ENCODE assay signal across 1 cellular context in the genomic region with DNA sequence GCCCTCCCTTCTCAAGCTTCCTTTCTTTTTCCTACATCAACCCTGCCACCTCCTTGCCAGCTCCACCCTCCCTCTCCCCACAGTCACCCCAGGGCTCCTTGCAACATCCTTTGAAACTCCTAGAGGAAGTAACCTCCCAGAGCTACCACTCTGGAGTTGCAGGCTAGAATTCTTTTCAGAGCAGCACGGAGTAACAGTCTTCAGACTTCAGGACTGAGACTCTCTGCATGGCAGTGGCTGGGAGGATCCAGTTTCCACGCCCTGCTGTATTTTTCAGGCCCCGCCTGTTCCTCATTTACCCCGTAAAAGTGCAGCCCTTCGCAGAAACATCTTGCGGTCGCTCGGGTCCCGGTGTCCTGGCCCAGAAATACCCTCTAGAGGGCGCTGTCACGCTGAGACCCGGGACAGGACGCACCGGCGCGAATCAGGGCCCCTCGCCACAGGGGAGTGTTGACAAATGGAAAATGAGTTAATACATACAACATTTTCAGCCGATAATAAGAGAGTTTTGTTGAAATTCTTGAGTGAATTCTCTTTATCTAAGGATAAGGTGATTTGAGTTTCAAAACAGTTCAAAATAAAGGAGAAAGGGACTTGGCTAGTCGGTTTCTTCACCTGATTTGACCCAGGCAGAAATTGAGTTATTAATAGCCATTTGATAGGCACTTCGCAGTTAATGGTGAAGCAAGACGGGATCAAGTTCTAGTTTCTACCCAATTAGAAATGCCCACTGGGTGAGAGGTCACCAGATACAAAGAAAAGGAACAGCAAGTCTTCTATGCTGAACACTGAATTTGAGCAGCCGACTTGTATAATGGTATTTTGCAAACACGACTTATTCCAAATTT.
TF ChIP-seq lines count a peak whose summit lies in the region.

No MANE protein-coding gene starts in this region.

TF ChIP-seq in K562, 482 proteins besides CTCF, POLR2A, EP300 and RAD21 (continued from another document and continues in another):
- TF ChIP-seq, protein P1, sequence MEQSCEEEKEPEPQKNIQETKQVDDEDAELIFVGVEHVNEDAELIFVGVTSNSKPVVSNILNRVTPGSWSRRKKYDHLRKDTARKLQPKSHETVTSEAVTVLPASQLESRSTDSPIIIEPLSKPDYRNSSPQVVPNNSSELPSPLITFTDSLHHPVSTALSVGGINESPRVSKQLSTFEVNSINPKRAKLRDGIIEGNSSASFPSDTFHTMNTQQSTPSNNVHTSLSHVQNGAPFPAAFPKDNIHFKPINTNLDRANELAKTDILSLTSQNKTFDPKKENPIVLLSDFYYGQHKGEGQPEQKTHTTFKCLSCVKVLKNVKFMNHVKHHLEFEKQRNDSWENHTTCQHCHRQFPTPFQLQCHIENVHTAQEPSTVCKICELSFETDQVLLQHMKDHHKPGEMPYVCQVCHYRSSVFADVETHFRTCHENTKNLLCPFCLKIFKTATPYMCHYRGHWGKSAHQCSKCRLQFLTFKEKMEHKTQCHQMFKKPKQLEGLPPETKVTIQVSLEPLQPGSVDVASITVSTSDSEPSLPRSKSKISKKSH (CRISPR knock-in tag; IDR thresholded peaks at IDR 0.05) = no peak
- TF ChIP-seq, protein P2, sequence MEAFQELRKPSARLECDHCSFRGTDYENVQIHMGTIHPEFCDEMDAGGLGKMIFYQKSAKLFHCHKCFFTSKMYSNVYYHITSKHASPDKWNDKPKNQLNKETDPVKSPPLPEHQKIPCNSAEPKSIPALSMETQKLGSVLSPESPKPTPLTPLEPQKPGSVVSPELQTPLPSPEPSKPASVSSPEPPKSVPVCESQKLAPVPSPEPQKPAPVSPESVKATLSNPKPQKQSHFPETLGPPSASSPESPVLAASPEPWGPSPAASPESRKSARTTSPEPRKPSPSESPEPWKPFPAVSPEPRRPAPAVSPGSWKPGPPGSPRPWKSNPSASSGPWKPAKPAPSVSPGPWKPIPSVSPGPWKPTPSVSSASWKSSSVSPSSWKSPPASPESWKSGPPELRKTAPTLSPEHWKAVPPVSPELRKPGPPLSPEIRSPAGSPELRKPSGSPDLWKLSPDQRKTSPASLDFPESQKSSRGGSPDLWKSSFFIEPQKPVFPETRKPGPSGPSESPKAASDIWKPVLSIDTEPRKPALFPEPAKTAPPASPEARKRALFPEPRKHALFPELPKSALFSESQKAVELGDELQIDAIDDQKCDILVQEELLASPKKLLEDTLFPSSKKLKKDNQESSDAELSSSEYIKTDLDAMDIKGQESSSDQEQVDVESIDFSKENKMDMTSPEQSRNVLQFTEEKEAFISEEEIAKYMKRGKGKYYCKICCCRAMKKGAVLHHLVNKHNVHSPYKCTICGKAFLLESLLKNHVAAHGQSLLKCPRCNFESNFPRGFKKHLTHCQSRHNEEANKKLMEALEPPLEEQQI (IDR thresholded peaks at IDR 0.05) = no peak
- TF ChIP-seq ZNF444 (CRISPR knock-in tag; IDR thresholded peaks at IDR 0.05) = no peak
- TF ChIP-seq BDP1 (IDR thresholded peaks at IDR 0.05; ENCODE audit: insufficient read depth, insufficient read length) = no peak
- no peak for TF ChIP-seq HNRNPUL1 (IDR thresholded peaks at IDR 0.05; ENCODE audit: low read length)
- no peak for TF ChIP-seq ZNF696 (CRISPR knock-in tag; conservative IDR thresholded peaks at IDR 0.05)
- no peak for TF ChIP-seq TAL1 (IDR thresholded peaks at IDR 0.05)
- TF ChIP-seq, protein P3, sequence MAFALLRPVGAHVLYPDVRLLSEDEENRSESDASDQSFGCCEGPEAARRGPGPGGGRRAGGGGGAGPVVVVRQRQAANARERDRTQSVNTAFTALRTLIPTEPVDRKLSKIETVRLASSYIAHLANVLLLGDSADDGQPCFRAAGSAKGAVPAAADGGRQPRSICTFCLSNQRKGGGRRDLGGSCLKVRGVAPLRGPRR (CRISPR knock-in tag; IDR thresholded peaks at IDR 0.05) = no peak
- 0 out of 2 replicates have a peak, but pooled peaks have one; percentile 54 for TF ChIP-seq ARID2 (IDR thresholded peaks at IDR 0.05)
- no peak for TF ChIP-seq MECOM (CRISPR knock-in tag; IDR thresholded peaks at IDR 0.05)
- TF ChIP-seq CBX3 (IDR thresholded peaks at IDR 0.05; ENCODE audit: borderline replicate concordance in 1 of 2, low read length in 2 of 2) = peak in 1 of 2 experiments; percentile 53; a peak in 1 of 3 replicates
- no peak for TF ChIP-seq ATF1 (CRISPR knock-in tag; IDR thresholded peaks at IDR 0.05)
- TF ChIP-seq ATF1 (tag; IDR thresholded peaks at IDR 0.05) = peak; percentile 43
- TF ChIP-seq SMAD1 (IDR thresholded peaks at IDR 0.05; ENCODE audit: low read depth, low read length, partially characterized antibody) = no peak
- TF ChIP-seq NFE2L1 (tag; IDR thresholded peaks at IDR 0.05; ENCODE audit: borderline replicate concordance, low read depth) = no peak
- TF ChIP-seq ZNF76 (CRISPR knock-in tag; IDR thresholded peaks at IDR 0.05; ENCODE audit: borderline replicate concordance) = no peak
- no peak for TF ChIP-seq RFX7 (CRISPR knock-in tag; IDR thresholded peaks at IDR 0.05)
- TF ChIP-seq ZSCAN32 (CRISPR knock-in tag; IDR thresholded peaks at IDR 0.05) = no peak
- TF ChIP-seq, protein P4, sequence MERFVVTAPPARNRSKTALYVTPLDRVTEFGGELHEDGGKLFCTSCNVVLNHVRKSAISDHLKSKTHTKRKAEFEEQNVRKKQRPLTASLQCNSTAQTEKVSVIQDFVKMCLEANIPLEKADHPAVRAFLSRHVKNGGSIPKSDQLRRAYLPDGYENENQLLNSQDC (CRISPR knock-in tag; IDR thresholded peaks at IDR 0.05) = no peak
- no peak for TF ChIP-seq PPARD (CRISPR knock-in tag; IDR thresholded peaks at IDR 0.05)
- TF ChIP-seq RBM39 (optimal IDR thresholded peaks at IDR 0.05; ENCODE audit: low read depth, low read length) = no peak
- no peak for TF ChIP-seq CBFB (CRISPR knock-in tag; IDR thresholded peaks at IDR 0.05)
- TF ChIP-seq MTA3 (IDR thresholded peaks at IDR 0.05; ENCODE audit: borderline replicate concordance) = no peak
- no peak for TF ChIP-seq SIN3A (IDR thresholded peaks at IDR 0.05; ENCODE audit: borderline replicate concordance in 2 of 2, control insufficient read depth in 1 of 2, low read depth in 2 of 2, low read length in 2 of 2)
- TF ChIP-seq ZNF347 (CRISPR knock-in tag; IDR thresholded peaks at IDR 0.05; ENCODE audit: low read depth) = no peak
- TF ChIP-seq, protein P5, sequence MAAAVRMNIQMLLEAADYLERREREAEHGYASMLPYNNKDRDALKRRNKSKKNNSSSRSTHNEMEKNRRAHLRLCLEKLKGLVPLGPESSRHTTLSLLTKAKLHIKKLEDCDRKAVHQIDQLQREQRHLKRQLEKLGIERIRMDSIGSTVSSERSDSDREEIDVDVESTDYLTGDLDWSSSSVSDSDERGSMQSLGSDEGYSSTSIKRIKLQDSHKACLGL (CRISPR knock-in tag; IDR thresholded peaks at IDR 0.05; ENCODE audit: borderline replicate concordance, poor library complexity, severe bottlenecking) = no peak
- TF ChIP-seq ZFPM2 (CRISPR knock-in tag; IDR thresholded peaks at IDR 0.05) = no peak
- TF ChIP-seq NFYB (IDR thresholded peaks at IDR 0.05; ENCODE audit: extremely low read depth, insufficient read length) = no peak
- TF ChIP-seq TCFL5 (CRISPR knock-in tag; conservative IDR thresholded peaks at IDR 0.05) = no peak
- TF ChIP-seq ZNF3 (CRISPR knock-in tag; IDR thresholded peaks at IDR 0.05) = no peak
- TF ChIP-seq TAF1 (IDR thresholded peaks at IDR 0.05; ENCODE audit: control insufficient read depth, extremely low read depth, insufficient read depth, low read length, severe bottlenecking) = no peak
- no peak for TF ChIP-seq BACH1 (tag; IDR thresholded peaks at IDR 0.05)
- TF ChIP-seq, protein P6, sequence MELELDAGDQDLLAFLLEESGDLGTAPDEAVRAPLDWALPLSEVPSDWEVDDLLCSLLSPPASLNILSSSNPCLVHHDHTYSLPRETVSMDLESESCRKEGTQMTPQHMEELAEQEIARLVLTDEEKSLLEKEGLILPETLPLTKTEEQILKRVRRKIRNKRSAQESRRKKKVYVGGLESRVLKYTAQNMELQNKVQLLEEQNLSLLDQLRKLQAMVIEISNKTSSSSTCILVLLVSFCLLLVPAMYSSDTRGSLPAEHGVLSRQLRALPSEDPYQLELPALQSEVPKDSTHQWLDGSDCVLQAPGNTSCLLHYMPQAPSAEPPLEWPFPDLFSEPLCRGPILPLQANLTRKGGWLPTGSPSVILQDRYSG (tag; conservative IDR thresholded peaks at IDR 0.05; ENCODE audit: low read depth) = no peak
- no peak for TF ChIP-seq ZNF384 (IDR thresholded peaks at IDR 0.05; ENCODE audit: low read depth, low read length)
- TF ChIP-seq RBM22 (IDR thresholded peaks at IDR 0.05; ENCODE audit: low read depth, low read length, poor library complexity, severe bottlenecking) = no peak
- TF ChIP-seq, protein P7, sequence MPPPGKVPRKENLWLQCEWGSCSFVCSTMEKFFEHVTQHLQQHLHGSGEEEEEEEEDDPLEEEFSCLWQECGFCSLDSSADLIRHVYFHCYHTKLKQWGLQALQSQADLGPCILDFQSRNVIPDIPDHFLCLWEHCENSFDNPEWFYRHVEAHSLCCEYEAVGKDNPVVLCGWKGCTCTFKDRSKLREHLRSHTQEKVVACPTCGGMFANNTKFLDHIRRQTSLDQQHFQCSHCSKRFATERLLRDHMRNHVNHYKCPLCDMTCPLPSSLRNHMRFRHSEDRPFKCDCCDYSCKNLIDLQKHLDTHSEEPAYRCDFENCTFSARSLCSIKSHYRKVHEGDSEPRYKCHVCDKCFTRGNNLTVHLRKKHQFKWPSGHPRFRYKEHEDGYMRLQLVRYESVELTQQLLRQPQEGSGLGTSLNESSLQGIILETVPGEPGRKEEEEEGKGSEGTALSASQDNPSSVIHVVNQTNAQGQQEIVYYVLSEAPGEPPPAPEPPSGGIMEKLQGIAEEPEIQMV (tag; conservative IDR thresholded peaks at IDR 0.05; ENCODE audit: low read depth) = no peak
- peak; percentile 43; the same call in 1 of the 2 replicates for TF ChIP-seq JUND (IDR thresholded peaks at IDR 0.05; ENCODE audit: borderline replicate concordance, low read depth, low read length)
- TF ChIP-seq JUND (tag; IDR thresholded peaks at IDR 0.05; ENCODE audit: borderline replicate concordance, low read depth, low read length) = no peak; the same call in 2 of the 3 replicates
- TF ChIP-seq, protein P8, sequence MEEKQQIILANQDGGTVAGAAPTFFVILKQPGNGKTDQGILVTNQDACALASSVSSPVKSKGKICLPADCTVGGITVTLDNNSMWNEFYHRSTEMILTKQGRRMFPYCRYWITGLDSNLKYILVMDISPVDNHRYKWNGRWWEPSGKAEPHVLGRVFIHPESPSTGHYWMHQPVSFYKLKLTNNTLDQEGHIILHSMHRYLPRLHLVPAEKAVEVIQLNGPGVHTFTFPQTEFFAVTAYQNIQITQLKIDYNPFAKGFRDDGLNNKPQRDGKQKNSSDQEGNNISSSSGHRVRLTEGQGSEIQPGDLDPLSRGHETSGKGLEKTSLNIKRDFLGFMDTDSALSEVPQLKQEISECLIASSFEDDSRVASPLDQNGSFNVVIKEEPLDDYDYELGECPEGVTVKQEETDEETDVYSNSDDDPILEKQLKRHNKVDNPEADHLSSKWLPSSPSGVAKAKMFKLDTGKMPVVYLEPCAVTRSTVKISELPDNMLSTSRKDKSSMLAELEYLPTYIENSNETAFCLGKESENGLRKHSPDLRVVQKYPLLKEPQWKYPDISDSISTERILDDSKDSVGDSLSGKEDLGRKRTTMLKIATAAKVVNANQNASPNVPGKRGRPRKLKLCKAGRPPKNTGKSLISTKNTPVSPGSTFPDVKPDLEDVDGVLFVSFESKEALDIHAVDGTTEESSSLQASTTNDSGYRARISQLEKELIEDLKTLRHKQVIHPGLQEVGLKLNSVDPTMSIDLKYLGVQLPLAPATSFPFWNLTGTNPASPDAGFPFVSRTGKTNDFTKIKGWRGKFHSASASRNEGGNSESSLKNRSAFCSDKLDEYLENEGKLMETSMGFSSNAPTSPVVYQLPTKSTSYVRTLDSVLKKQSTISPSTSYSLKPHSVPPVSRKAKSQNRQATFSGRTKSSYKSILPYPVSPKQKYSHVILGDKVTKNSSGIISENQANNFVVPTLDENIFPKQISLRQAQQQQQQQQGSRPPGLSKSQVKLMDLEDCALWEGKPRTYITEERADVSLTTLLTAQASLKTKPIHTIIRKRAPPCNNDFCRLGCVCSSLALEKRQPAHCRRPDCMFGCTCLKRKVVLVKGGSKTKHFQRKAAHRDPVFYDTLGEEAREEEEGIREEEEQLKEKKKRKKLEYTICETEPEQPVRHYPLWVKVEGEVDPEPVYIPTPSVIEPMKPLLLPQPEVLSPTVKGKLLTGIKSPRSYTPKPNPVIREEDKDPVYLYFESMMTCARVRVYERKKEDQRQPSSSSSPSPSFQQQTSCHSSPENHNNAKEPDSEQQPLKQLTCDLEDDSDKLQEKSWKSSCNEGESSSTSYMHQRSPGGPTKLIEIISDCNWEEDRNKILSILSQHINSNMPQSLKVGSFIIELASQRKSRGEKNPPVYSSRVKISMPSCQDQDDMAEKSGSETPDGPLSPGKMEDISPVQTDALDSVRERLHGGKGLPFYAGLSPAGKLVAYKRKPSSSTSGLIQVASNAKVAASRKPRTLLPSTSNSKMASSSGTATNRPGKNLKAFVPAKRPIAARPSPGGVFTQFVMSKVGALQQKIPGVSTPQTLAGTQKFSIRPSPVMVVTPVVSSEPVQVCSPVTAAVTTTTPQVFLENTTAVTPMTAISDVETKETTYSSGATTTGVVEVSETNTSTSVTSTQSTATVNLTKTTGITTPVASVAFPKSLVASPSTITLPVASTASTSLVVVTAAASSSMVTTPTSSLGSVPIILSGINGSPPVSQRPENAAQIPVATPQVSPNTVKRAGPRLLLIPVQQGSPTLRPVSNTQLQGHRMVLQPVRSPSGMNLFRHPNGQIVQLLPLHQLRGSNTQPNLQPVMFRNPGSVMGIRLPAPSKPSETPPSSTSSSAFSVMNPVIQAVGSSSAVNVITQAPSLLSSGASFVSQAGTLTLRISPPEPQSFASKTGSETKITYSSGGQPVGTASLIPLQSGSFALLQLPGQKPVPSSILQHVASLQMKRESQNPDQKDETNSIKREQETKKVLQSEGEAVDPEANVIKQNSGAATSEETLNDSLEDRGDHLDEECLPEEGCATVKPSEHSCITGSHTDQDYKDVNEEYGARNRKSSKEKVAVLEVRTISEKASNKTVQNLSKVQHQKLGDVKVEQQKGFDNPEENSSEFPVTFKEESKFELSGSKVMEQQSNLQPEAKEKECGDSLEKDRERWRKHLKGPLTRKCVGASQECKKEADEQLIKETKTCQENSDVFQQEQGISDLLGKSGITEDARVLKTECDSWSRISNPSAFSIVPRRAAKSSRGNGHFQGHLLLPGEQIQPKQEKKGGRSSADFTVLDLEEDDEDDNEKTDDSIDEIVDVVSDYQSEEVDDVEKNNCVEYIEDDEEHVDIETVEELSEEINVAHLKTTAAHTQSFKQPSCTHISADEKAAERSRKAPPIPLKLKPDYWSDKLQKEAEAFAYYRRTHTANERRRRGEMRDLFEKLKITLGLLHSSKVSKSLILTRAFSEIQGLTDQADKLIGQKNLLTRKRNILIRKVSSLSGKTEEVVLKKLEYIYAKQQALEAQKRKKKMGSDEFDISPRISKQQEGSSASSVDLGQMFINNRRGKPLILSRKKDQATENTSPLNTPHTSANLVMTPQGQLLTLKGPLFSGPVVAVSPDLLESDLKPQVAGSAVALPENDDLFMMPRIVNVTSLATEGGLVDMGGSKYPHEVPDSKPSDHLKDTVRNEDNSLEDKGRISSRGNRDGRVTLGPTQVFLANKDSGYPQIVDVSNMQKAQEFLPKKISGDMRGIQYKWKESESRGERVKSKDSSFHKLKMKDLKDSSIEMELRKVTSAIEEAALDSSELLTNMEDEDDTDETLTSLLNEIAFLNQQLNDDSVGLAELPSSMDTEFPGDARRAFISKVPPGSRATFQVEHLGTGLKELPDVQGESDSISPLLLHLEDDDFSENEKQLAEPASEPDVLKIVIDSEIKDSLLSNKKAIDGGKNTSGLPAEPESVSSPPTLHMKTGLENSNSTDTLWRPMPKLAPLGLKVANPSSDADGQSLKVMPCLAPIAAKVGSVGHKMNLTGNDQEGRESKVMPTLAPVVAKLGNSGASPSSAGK (IDR thresholded peaks at IDR 0.05) = no peak
- TF ChIP-seq SPI1 (IDR thresholded peaks at IDR 0.05; ENCODE audit: borderline replicate concordance, low read depth, low read length) = peak; percentile 87
- TF ChIP-seq ZNF12 (CRISPR knock-in tag; IDR thresholded peaks at IDR 0.05) = no peak
